In genomic region chr1:164706596-164706995, GRCh38 we compare ENCODE assay signal across 10 cellular contexts.
DNase-seq lines count a peak whose midpoint lies in the region; ATAC-seq lines count a peak whose summit lies in the region.
"Had no signal": no experiment of that assay in that cellular context is flagged by ENCODE, and none has a peak within 500 bp of the region (broad histone marks: within the 10 kb centered on the region; RNA-seq: fewer than 3 reads in every experiment).

No MANE protein-coding gene starts in this region.

- H3K79me1 ChIP-seq in neuronal stem cell (ENCODE audit: low read depth, low read length): no peaks in the 10 kb centered on the region

- H4K91ac ChIP-seq in neuronal stem cell (ENCODE audit: low read depth, low read length, poor library complexity): no peak overlapping the region

- H3K4me1 ChIP-seq in right cardiac atrium (ENCODE audit: control insufficient read depth, insufficient read depth, low read length) (peaks cover 26% of the 10 kb centered on the region), skeletal muscle satellite cell (ENCODE audit: control insufficient read depth, insufficient read depth, low read length) (peaks cover 35% of the 10 kb centered on the region), neuronal stem cell (ENCODE audit: control insufficient read depth in 2 of 2, insufficient read depth in 1 of 2, low read depth in 1 of 2, low read length in 2 of 2) (peaks cover 12 to 16% of the 10 kb centered on the region in 2 donors)

- peak; percentile 21 for DNase-seq in EL
- DNase-seq in amniotic epithelial cell (ENCODE audit: low read depth): peak; percentile 27
- no peak for DNase-seq in right cardiac atrium
- no peak for DNase-seq in HuH-7 (ENCODE audit: low spot score)
- DNase-seq in neuronal stem cell (ENCODE audit: low spot score): no peak
- DNase-seq: islet precursor cell, T-helper 17 cell had no signal

- H3K9ac ChIP-seq in skeletal muscle satellite cell (ENCODE audit: low read depth, low read length) (no peak overlapping the region), neuronal stem cell (ENCODE audit: low read depth, low read length, poor library complexity) (no peak overlapping the region)

- peak overlapping the region; percentile 85 for H3K27ac ChIP-seq in right cardiac atrium (ENCODE audit: low read length)
- H3K27ac ChIP-seq in neuronal stem cell (replicated peaks; ENCODE audit: low read length): no peak overlapping the region

- no peak overlapping the region for H3K4me3 ChIP-seq in right cardiac atrium (ENCODE audit: low read length)
- no peak overlapping the region for H3K4me3 ChIP-seq in skeletal muscle satellite cell (ENCODE audit: low read length)
- H3K4me3 ChIP-seq in neuronal stem cell (ENCODE audit: low read length in 2 of 2): no peak overlapping the region

- no peak overlapping the region for H2BK120ac ChIP-seq in neuronal stem cell (ENCODE audit: low read depth, low read length)

- ATAC-seq in right cardiac atrium (no peak), GM19467 (IDR thresholded peaks at IDR 0.05; ENCODE audit: unreplicated experiment) (no peak), HG03565 (IDR thresholded peaks at IDR 0.05; ENCODE audit: unreplicated experiment) (no peak)
- ATAC-seq: T-helper 17 cell had no signal

- H2BK15ac ChIP-seq in neuronal stem cell (ENCODE audit: low read length): no peak overlapping the region

- no peak overlapping the region for H2AK5ac ChIP-seq in neuronal stem cell (ENCODE audit: low read depth, low read length)

- no peak overlapping the region for H2BK12ac ChIP-seq in neuronal stem cell (ENCODE audit: low read length)

- no peak overlapping the region for H3K4ac ChIP-seq in neuronal stem cell (ENCODE audit: low read length)

- H2AFZ ChIP-seq in neuronal stem cell (ENCODE audit: low read length): no peak overlapping the region

- intact Hi-C loops in right cardiac atrium (cut with DNase I): no loop called here

- H3K18ac ChIP-seq in neuronal stem cell (ENCODE audit: low read length): no peak overlapping the region

- H3K36me3 ChIP-seq in skeletal muscle satellite cell (ENCODE audit: insufficient read depth, low read length): no peaks in the 10 kb centered on the region
- no peaks in the 10 kb centered on the region for H3K36me3 ChIP-seq in neuronal stem cell (replicated peaks in 1 of 2; ENCODE audit: control insufficient read depth in 2 of 2, insufficient read depth in 2 of 2, low read length in 2 of 2)

- H3K27me3 ChIP-seq in right cardiac atrium (ENCODE audit: control insufficient read depth, insufficient read depth) (no peaks in the 10 kb centered on the region), skeletal muscle satellite cell (ENCODE audit: control insufficient read depth, insufficient read depth, low read length) (no peaks in the 10 kb centered on the region), neuronal stem cell (ENCODE audit: control insufficient read depth in 3 of 3, insufficient read depth in 3 of 3, low read depth in 1 of 3, low read length in 3 of 3) (no peaks in the 10 kb centered on the region)

- no peak overlapping the region for H3K23ac ChIP-seq in neuronal stem cell (ENCODE audit: low read depth, low read length, poor library complexity)

- no peak overlapping the region for H4K8ac ChIP-seq in neuronal stem cell (ENCODE audit: low read depth, low read length)

- H3K4me2 ChIP-seq in skeletal muscle satellite cell (ENCODE audit: low read length) (peak overlapping the region; percentile 9), neuronal stem cell (ENCODE audit: insufficient read depth, low read length, poor library complexity, severe bottlenecking) (no peak overlapping the region)

- H3K14ac ChIP-seq in neuronal stem cell (ENCODE audit: low read length): no peak overlapping the region

- no peaks in the 10 kb centered on the region for H3K9me3 ChIP-seq in right cardiac atrium (ENCODE audit: control insufficient read depth, low read length)
- no peaks in the 10 kb centered on the region for H3K9me3 ChIP-seq in skeletal muscle satellite cell (replicated peaks; ENCODE audit: low read length)
- no peaks in the 10 kb centered on the region for H3K9me3 ChIP-seq in neuronal stem cell (replicated peaks in 1 of 2; ENCODE audit: control insufficient read depth in 2 of 2, insufficient read depth in 1 of 2, low read depth in 1 of 2, low read length in 2 of 2)

- H2BK5ac ChIP-seq in neuronal stem cell (ENCODE audit: low read length): no peak overlapping the region

Comparison
In these comparisons a context has a peak if more than half of its experiments do, and no peak if none do; other contexts are left out.
1. DNase-seq: peak in EL (single experiment) and amniotic epithelial cell (single experiment); none in right cardiac atrium (0 of 3), HuH-7 (single experiment) and neuronal stem cell (single experiment).